ENCODE assay signal across 17 cellular contexts in genomic region chr7:78434281-78434680, GRCh38.
DNase-seq lines count a peak whose midpoint lies in the region; ATAC-seq and TF ChIP-seq lines count a peak whose summit lies in the region.
"Had no signal": no experiment of that assay in that cellular context is flagged by ENCODE, and none has a peak within 500 bp of the region (broad histone marks: within the 10 kb centered on the region; RNA-seq: fewer than 3 reads in every experiment).

No MANE protein-coding gene starts in this region.

- H3K36me3 ChIP-seq in Caco-2 (ENCODE audit: control insufficient read depth, insufficient read depth, low read length), result no peaks in the 10 kb centered on the region
- H3K36me3 ChIP-seq in mesendoderm (ENCODE audit: control insufficient read depth, insufficient read depth, low read length), result no peaks in the 10 kb centered on the region
- H3K36me3 ChIP-seq: gastroesophageal sphincter, HAP-1 had no signal

- H3K23ac ChIP-seq in mesendoderm (ENCODE audit: low read length), result no peak overlapping the region

- no peaks in the 10 kb centered on the region for H3K36me3 Mint-ChIP-seq in Caco-2 (ENCODE audit: insufficient read depth, unreplicated experiment)
- H3K36me3 Mint-ChIP-seq: stimulated activated naive B cell treated with anti-CD40 and anti-IgM and Interleukin-4, amounts not matched to agents 10 μg/mL and 1 μg/mL and 100 μg/mL, for 72 hours had no signal

- H3K4me2 ChIP-seq in mesendoderm (ENCODE audit: low read length), result no peak overlapping the region

- H3K9me3 ChIP-seq in Caco-2, result no peaks in the 10 kb centered on the region
- H3K9me3 ChIP-seq: gastroesophageal sphincter, HAP-1 had no signal

- POLR2A ChIA-PET in Caco-2 (lab: Charles Lee) (no interaction called here), GM10248 (lab: Yijun Ruan, JAX) (no interaction called here)

- no peaks in the 10 kb centered on the region for H3K79me1 ChIP-seq in mesendoderm (ENCODE audit: low read length)

- no peak overlapping the region for H2BK120ac ChIP-seq in mesendoderm (ENCODE audit: low read depth, low read length)

- H3K27me3 ChIP-seq in Caco-2 (replicated peaks; ENCODE audit: control insufficient read depth, insufficient read depth, low read length) (no peaks in the 10 kb centered on the region), mesendoderm (ENCODE audit: insufficient read depth, low read length, poor library complexity) (no peaks in the 10 kb centered on the region)
- H3K27me3 ChIP-seq: gastroesophageal sphincter had no signal

- no peak overlapping the region for H2AK5ac ChIP-seq in mesendoderm (ENCODE audit: low read length)

- H3K4ac ChIP-seq in mesendoderm (ENCODE audit: low read depth, low read length), result no peak overlapping the region

- H3K4me3 Mint-ChIP-seq in Caco-2 (ENCODE audit: unreplicated experiment), result no peak overlapping the region
- H3K4me3 Mint-ChIP-seq: stimulated activated naive B cell treated with anti-CD40 and anti-IgM and Interleukin-4, amounts not matched to agents 10 μg/mL and 1 μg/mL and 100 μg/mL, for 72 hours had no signal

- H4K5ac ChIP-seq in mesendoderm (ENCODE audit: low read length), result no peak overlapping the region

- peak in 1 of 2 experiments; percentile 16 for DNase-seq in Caco-2
- DNase-seq in LNCaP clone FGC (ENCODE audit: low read depth), result no peak
- DNase-seq in caudate nucleus (lab: John Stamatoyannopoulos, UW), result no peak
- DNase-seq in mesendoderm, result peak; percentile 36
- no peak for DNase-seq in substantia nigra (lab: John Stamatoyannopoulos, UW)
- DNase-seq in GM10248 (ENCODE audit: extremely low spot score), result no peak
- DNase-seq in NK-92 treated with Interleukin-12 subunit alpha and Interleukin-12 subunit beta, amount 100 ng/mL, for 24 hours (lab: John Stamatoyannopoulos, UW), result no peak
- DNase-seq: activated naive CD4-positive, alpha-beta T cell treated with Interleukin-2 at 50 U/mL for 16 hours; AML-193; aorta; COR-L47; retina; stimulated activated naive B cell treated with anti-CD40 and anti-IgM and Interleukin-4, amounts not matched to agents 10 μg/mL and 1 μg/mL and 100 μg/mL, for 72 hours had no signal

- CTCF ChIA-PET in Caco-2 (lab: Charles Lee), result interaction anchor here (0.6 kb wide), 1 partner anchor 688 kb away, joined by 3 read pairs; no protein-coding TSS in a partner anchor
- CTCF ChIA-PET in GM10248 (lab: Yijun Ruan, JAX), result interaction anchor here (1.0 kb wide), 1 partner anchor 14 kb away, joined by 3 read pairs; no protein-coding TSS in a partner anchor

- no peak overlapping the region for H2BK5ac ChIP-seq in mesendoderm (ENCODE audit: low read length)

- no peak overlapping the region for H2BK15ac ChIP-seq in mesendoderm (replicated peaks; ENCODE audit: low read depth)

- no peaks in the 10 kb centered on the region for H3K4me1 ChIP-seq in Caco-2
- peaks cover 2% of the 10 kb centered on the region for H3K4me1 ChIP-seq in mesendoderm (ENCODE audit: control insufficient read depth, low read depth, low read length)
- H3K4me1 ChIP-seq: gastroesophageal sphincter, HAP-1 had no signal

- no peak overlapping the region for H3K56ac ChIP-seq in mesendoderm (ENCODE audit: low read length)

- H3K79me2 ChIP-seq in mesendoderm (ENCODE audit: control insufficient read depth, insufficient read depth, low read length), result no peaks in the 10 kb centered on the region

- H3K9ac ChIP-seq in mesendoderm (ENCODE audit: low read length), result no peak overlapping the region

- peaks cover 3% of the 10 kb centered on the region for H3K4me1 Mint-ChIP-seq in Caco-2 (ENCODE audit: low read depth, unreplicated experiment)
- H3K4me1 Mint-ChIP-seq: stimulated activated naive B cell treated with anti-CD40 and anti-IgM and Interleukin-4, amounts not matched to agents 10 μg/mL and 1 μg/mL and 100 μg/mL, for 72 hours had no signal

- H3K4me3 ChIP-seq in Caco-2 (ENCODE audit: low read depth, low read length) (no peak overlapping the region), LNCaP clone FGC (ENCODE audit: low read depth, low read length) (no peak overlapping the region), mesendoderm (ENCODE audit: low read length) (no peak overlapping the region)
- H3K4me3 ChIP-seq: coronary artery, gastroesophageal sphincter, HAP-1 had no signal

- BruUV-seq in Caco-2 (replicated peaks; lab: Mats Ljungman, UMichigan), result no TSS peak

- H3K18ac ChIP-seq in mesendoderm (ENCODE audit: low read length), result no peak overlapping the region

- intact Hi-C loops in Caco-2 (cut with micrococcal nuclease; ENCODE audit: unreplicated experiment), result loop anchor here (1.0 to 2.0 kb wide), 3 partner anchors 300 to 493 kb away; no protein-coding TSS in a partner anchor

- no CpG with 5 or more reads among the region's 1 CpG for WGBS in mesendoderm (ENCODE audit: extremely low coverage, insufficient coverage, low lambda C conversion rate)

- H4K8ac ChIP-seq in mesendoderm (ENCODE audit: low read depth, low read length), result no peak overlapping the region

- H3K27ac ChIP-seq in caudate nucleus (ENCODE audit: low read depth, low read length), result peak overlapping the region; percentile 79
- no peak overlapping the region for H3K27ac ChIP-seq in mesendoderm (ENCODE audit: low read depth, low read length)
- no peak overlapping the region for H3K27ac ChIP-seq in substantia nigra (ENCODE audit: low read depth, low read length, poor library complexity, severe bottlenecking)
- H3K27ac ChIP-seq: gastroesophageal sphincter had no signal

- ATAC-seq in HG02798 (IDR thresholded peaks at IDR 0.05; ENCODE audit: poor library complexity, unreplicated experiment), result no peak
- ATAC-seq: gastroesophageal sphincter; stimulated activated naive B cell treated with anti-CD40 and anti-IgM and Interleukin-4, amounts not matched to agents 10 μg/mL and 1 μg/mL and 100 μg/mL, for 72 hours had no signal

- no peak overlapping the region for H3K27ac Mint-ChIP-seq in Caco-2 (ENCODE audit: unreplicated experiment)
- H3K27ac Mint-ChIP-seq: stimulated activated naive B cell treated with anti-CD40 and anti-IgM and Interleukin-4, amounts not matched to agents 10 μg/mL and 1 μg/mL and 100 μg/mL, for 72 hours had no signal

- H3K9me3 Mint-ChIP-seq in Caco-2 (ENCODE audit: unreplicated experiment), result no peaks in the 10 kb centered on the region
- H3K9me3 Mint-ChIP-seq: stimulated activated naive B cell treated with anti-CD40 and anti-IgM and Interleukin-4, amounts not matched to agents 10 μg/mL and 1 μg/mL and 100 μg/mL, for 72 hours had no signal

- TF ChIP-seq CTCF in Caco-2 (IDR thresholded peaks at IDR 0.05; ENCODE audit: insufficient read depth in 1 of 2, low read depth in 1 of 2, low read length in 1 of 2, severe bottlenecking in 1 of 2, unreplicated experiment in 1 of 2) (peak; percentile 13 to 54), LNCaP clone FGC (IDR thresholded peaks at IDR 0.05; ENCODE audit: control insufficient read depth, extremely low read depth, insufficient read depth) (peak; percentile 9; the same call in 1 of the 2 replicates), GM10248 (IDR thresholded peaks at IDR 0.05; ENCODE audit: control extremely low read depth, extremely low read depth, low read depth, missing control alignments) (no peak)

- H3K27me3 Mint-ChIP-seq in Caco-2 (ENCODE audit: insufficient read depth, unreplicated experiment), result peaks cover 2% of the 10 kb centered on the region
- H3K27me3 Mint-ChIP-seq: stimulated activated naive B cell treated with anti-CD40 and anti-IgM and Interleukin-4, amounts not matched to agents 10 μg/mL and 1 μg/mL and 100 μg/mL, for 72 hours had no signal
